7 cellular contexts compared by ENCODE assay signal in the genomic region with DNA sequence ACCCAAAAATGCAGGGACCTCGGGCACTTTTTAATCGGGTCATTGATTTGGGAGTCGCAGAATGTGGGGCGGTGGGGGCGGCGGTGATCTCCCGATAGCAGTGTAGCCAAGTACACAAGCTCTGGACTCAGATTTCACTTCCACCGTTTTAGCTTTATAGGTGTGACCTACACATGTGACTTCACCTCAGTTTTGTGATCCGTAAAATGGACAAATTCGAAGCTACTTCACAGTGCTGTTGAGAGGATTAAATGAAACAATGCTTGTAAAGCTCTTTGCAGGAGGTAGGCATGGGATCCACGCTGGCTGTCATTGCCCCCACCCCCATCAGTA. TPM values are rescaled to one million over a fixed set of nuclear protein-coding genes. Genes with fewer than 3 reads are reported as not detected.
DNase-seq lines count a peak whose midpoint lies in the region; ATAC-seq and TF ChIP-seq lines count a peak whose summit lies in the region.
"Had no signal": no experiment of that assay in that cellular context is flagged by ENCODE, and none has a peak within 500 bp of the region (broad histone marks: within the 10 kb centered on the region; RNA-seq: fewer than 3 reads in every experiment).

No MANE protein-coding gene starts in this region.

- 8 to 9% methylated on average over 11 of the region's 11 CpGs for WGBS in heart right ventricle, 2 donors

- DNase-seq in heart right ventricle (no peak), left ventricle myocardium superior (no peak), dorsolateral prefrontal cortex (no peak), gastrocnemius medialis (no peak), glomerular visceral epithelial cell (ENCODE audit: extremely low spot score) (no peak)
- no peak for DNase-seq in stimulated activated CD4-positive, alpha-beta T cell treated with anti-CD3 and anti-CD28 coated beads, Interleukin-2, amount 100 ng/mL, for 48 hours

- H3K4me1 ChIP-seq in heart right ventricle (peaks cover 3 to 37% (median 27%) of the 10 kb centered on the region in 9 donors), gastrocnemius medialis (peaks cover 22 to 24% of the 10 kb centered on the region in 2 donors)

- intact Hi-C loops in heart right ventricle (cut with DNase I) (loop anchor here in 1 of 10 donors (5.0 kb wide), 1 partner anchor 36 kb away; the partner anchor contains the start of gene TPCN1), left ventricle myocardium superior (cut with micrococcal nuclease) (no loop called here), dorsolateral prefrontal cortex (cut with DNase I) (loop anchor here in 1 of 2 donors (5.0 kb wide), 1 partner anchor 71 kb away; no protein-coding TSS in a partner anchor), gastrocnemius medialis (cut with DNase I; ENCODE audit: low total_unique reads) (no loop called here)

- ATAC-seq in heart right ventricle (no peak), left ventricle myocardium superior (no peak), gastrocnemius medialis (no peak)

- in situ Hi-C loops in gastrocnemius medialis (cut with MboI; ENCODE audit: low sequenced_read_pairs in 4 of 4) = loop anchor here in 2 of 4 donors (10.0 to 25.0 kb wide), 2 partner anchors 126 to 149 kb away; partner anchors contain the start of gene SLC8B1 (in 1 of the 2)

- no peaks in the 10 kb centered on the region for H3K27me3 ChIP-seq in heart right ventricle
- no peaks in the 10 kb centered on the region for H3K27me3 ChIP-seq in dorsolateral prefrontal cortex
- no peaks in the 10 kb centered on the region for H3K27me3 ChIP-seq in gastrocnemius medialis

- H3K27ac ChIP-seq in heart right ventricle = peak overlapping the region in 9 of 10 donors; percentile 89 to 99 (median 96)
- peak overlapping the region in 50 of 59 donors; percentile 84 to 99 (median 96) for H3K27ac ChIP-seq in dorsolateral prefrontal cortex
- H3K27ac ChIP-seq in gastrocnemius medialis = peak overlapping the region; percentile 93 to 100 (median 98)

- no peak for TF ChIP-seq POLR2A in gastrocnemius medialis (IDR thresholded peaks at IDR 0.05)

- TF ChIP-seq CTCF in heart right ventricle (IDR thresholded peaks at IDR 0.05) (no peak), dorsolateral prefrontal cortex (IDR thresholded peaks at IDR 0.05 in 54 of 56, conservative IDR thresholded peaks at IDR 0.05 in 2 of 56; ENCODE audit: low read depth in 1 of 56, partially characterized antibody in 56 of 56) (no peak), gastrocnemius medialis (IDR thresholded peaks at IDR 0.05 in 4 of 5, conservative IDR thresholded peaks at IDR 0.05 in 1 of 5) (no peak)

- H3K36me3 ChIP-seq in heart right ventricle (peaks cover 0 to 37% (median 4%) of the 10 kb centered on the region in 9 donors), gastrocnemius medialis (peaks cover 0 to 10% of the 10 kb centered on the region in 2 donors)

- H3K9me3 ChIP-seq in heart right ventricle (no peaks in the 10 kb centered on the region), gastrocnemius medialis (no peaks in the 10 kb centered on the region)

- H3K4me3 ChIP-seq in heart right ventricle (peak overlapping the region; percentile 77 to 100 (median 92)), dorsolateral prefrontal cortex (peak overlapping the region; percentile 68 to 100 (median 94)), gastrocnemius medialis (peak overlapping the region; percentile 87 to 100 (median 95))

RNA-seq across cellular contexts. Expression of gene RITA1, which starts 0.5 kb away (rescaled TPM):
- total RNA-seq in heart right ventricle (10 to 100 TPM; 11.9 to 20.8 (median 14.4) TPM), left ventricle myocardium superior (19.5 TPM), dorsolateral prefrontal cortex (10 to 100 TPM; 12.4 to 35.1 (median 24.5) TPM), gastrocnemius medialis (10 to 100 TPM; 17.7 to 31.2 (median 23.1) TPM)
- 1 to 10 TPM; 8.0 to 9.9 TPM for polyA plus RNA-seq in heart right ventricle

RNA-seq across cellular contexts. Expression of gene DDX54, which starts 0.7 kb away (rescaled TPM):
- total RNA-seq in heart right ventricle (10 to 100 TPM; 33.3 to 46.5 (median 37.5) TPM), left ventricle myocardium superior (33.8 TPM), dorsolateral prefrontal cortex (10 to 100 TPM; 20.8 to 54.8 (median 35.0) TPM), gastrocnemius medialis (100 to 1,000 TPM in 3 of 4 donors, 10 to 100 TPM in 1; 90.0 to 144 (median 108) TPM)
- polyA plus RNA-seq in heart right ventricle = 10 to 100 TPM; 16.5 to 52.7 TPM

RNA-seq across cellular contexts. Expression of gene TPCN1, which starts 35.3 kb away (rescaled TPM):
- total RNA-seq in heart right ventricle (100 to 1,000 TPM in 8 of 10 donors, 10 to 100 TPM in 2; 81.9 to 163 (median 127) TPM), left ventricle myocardium superior (145 TPM), dorsolateral prefrontal cortex (100 to 1,000 TPM in 13 of 120 experiments, 10 to 100 TPM in 107; 45.9 to 150 (median 76.0) TPM), gastrocnemius medialis (10 to 100 TPM; 21.4 to 27.0 (median 25.4) TPM)
- 100 to 1,000 TPM in 1 of 2 donors, 10 to 100 TPM in 1; 16.4 to 147 TPM for polyA plus RNA-seq in heart right ventricle

RNA-seq across cellular contexts. Expression of gene CFAP73, which starts 36.5 kb away (rescaled TPM):
- total RNA-seq in heart right ventricle (not detected), left ventricle myocardium superior (not detected), dorsolateral prefrontal cortex (1 to 10 TPM in 28 of 120 experiments, under 1 TPM in 66, not detected in 26; 0.31 to 3.5 (median 0.80) TPM), gastrocnemius medialis (not detected)
- under 1 TPM in 1 of 2 donors, not detected in 1; 0.10 TPM for polyA plus RNA-seq in heart right ventricle
- total RNA-seq: subcutaneous adipose tissue had no signal

RNA-seq across cellular contexts. Expression of gene RASAL1, which starts 50.4 kb away (rescaled TPM):
- not detected for total RNA-seq in heart right ventricle
- not detected for polyA plus RNA-seq in heart right ventricle
- not detected for total RNA-seq in left ventricle myocardium superior
- 10 to 100 TPM; 17.0 to 95.6 (median 38.8) TPM for total RNA-seq in dorsolateral prefrontal cortex
- total RNA-seq in gastrocnemius medialis = not detected
- total RNA-seq: subcutaneous adipose tissue had no signal
